Comparison of ENCODE assay signal across 1 cellular context in the genomic region with DNA sequence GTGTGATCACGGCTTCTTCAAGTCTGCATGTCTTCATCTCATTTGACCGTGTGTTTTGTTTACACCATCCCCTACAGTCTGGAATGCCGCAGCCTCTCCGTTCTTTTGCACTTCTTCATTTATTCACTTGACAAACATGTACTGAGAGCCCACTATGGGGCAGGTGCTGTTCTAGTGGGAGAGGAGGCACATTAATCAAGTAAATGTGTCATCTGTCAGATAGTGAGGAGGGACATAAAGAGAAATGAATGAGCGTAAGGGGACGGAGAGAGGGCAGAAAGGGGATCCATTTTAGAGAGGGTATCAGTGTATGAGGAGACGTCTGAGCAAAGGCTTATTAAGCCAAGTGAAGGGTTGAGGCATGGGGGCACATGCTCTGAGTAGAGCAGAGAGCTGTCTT.
TF ChIP-seq lines count a peak whose summit lies in the region.

No MANE protein-coding gene starts in this region.

TF ChIP-seq in K562, 482 proteins besides CTCF, POLR2A, EP300 and RAD21 (continued from another document):
- TF ChIP-seq, protein P1, sequence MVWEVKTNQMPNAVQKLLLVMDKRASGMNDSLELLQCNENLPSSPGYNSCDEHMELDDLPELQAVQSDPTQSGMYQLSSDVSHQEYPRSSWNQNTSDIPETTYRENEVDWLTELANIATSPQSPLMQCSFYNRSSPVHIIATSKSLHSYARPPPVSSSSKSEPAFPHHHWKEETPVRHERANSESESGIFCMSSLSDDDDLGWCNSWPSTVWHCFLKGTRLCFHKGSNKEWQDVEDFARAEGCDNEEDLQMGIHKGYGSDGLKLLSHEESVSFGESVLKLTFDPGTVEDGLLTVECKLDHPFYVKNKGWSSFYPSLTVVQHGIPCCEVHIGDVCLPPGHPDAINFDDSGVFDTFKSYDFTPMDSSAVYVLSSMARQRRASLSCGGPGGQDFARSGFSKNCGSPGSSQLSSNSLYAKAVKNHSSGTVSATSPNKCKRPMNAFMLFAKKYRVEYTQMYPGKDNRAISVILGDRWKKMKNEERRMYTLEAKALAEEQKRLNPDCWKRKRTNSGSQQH (CRISPR knock-in tag; IDR thresholded peaks at IDR 0.05), result 0 out of 2 replicates have a peak, but pooled peaks have one; percentile 19
- TF ChIP-seq CTBP1 (IDR thresholded peaks at IDR 0.05; ENCODE audit: borderline replicate concordance) (peak; percentile 29; the same call in 1 of the 2 replicates), MEIS2 (IDR thresholded peaks at IDR 0.05; ENCODE audit: partially characterized antibody) (peak; percentile 86), ZNF77 (CRISPR knock-in tag; IDR thresholded peaks at IDR 0.05) (no peak)
TF ChIP-seq in K562: peak in this region for 5.
